In the genomic region with DNA sequence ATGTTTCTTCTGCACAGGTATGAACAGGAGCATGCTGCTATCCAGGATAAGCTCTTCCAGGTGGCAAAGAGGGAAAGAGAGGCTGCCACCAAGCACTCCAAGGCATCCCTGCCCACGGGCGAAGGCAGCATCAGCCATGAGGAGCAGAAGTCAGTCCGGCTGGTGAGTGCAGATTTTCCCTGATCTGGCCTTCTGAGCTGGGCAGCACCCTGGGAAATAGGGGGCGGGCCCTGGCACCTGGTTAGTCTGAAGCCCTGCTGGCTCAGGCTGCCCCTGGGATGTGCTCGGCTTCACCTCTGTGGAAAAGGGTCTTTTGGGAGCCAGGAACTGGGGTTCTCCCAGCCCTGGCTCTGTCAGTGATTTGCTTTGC, we compare ENCODE assay signal across 17 cellular contexts.
"Had no signal": no experiment of that assay in that cellular context is flagged by ENCODE, and none has a peak within 500 bp of the region (broad histone marks: within the 10 kb centered on the region; RNA-seq: fewer than 3 reads in every experiment).

No MANE protein-coding gene starts in this region.

- ATAC-seq: SK-N-SH treated with all-trans-retinoic acid at 6 μM for 48 hours had no signal

- H3K4me3 ChIP-seq: SJCRH30 had no signal

- H3K36me3 ChIP-seq: SJCRH30 had no signal

- H3K9me3 ChIP-seq: SJCRH30 had no signal

- H3K27me3 ChIP-seq: SJCRH30 had no signal

- H3K27ac ChIP-seq: SJCRH30 had no signal

- DNase-seq: KBM-7, MV-4-11, NCI-H1048, NCI-H1105, NCI-H1436 treated with DMSO at 0.1 percent for 48 hours, NCI-H1694, NCI-H187 treated with DMSO at 0.1 percent for 48 hours, NCI-H2029 treated with DMSO at 0.1 percent for 48 hours, NCI-H2171 treated with DMSO at 0.1 percent for 48 hours, NCI-H345, NCI-H524, NCI-H526 treated with DMSO at 0.1 percent for 48 hours, NCI-H748 treated with DMSO at 0.1 percent for 48 hours, RPMI8226, SHP77 treated with DMSO at 0.1 percent for 48 hours, SJCRH30 had no signal

- H3K4me1 ChIP-seq: SJCRH30 had no signal
